ENCODE assay signal across 1 cellular context in genomic region chr3:101941253-101942039, GRCh38.
TF ChIP-seq lines count a peak whose summit lies in the region.

No MANE protein-coding gene starts in this region.

TF ChIP-seq in GM12878, 131 proteins besides CTCF, POLR2A, EP300 and RAD21 (continued from another document and continues in another):
- TF ChIP-seq ETV6 (conservative IDR thresholded peaks at IDR 0.05 in 1 of 2, IDR thresholded peaks at IDR 0.05 in 1 of 2; ENCODE audit: borderline replicate concordance in 1 of 2, low read depth in 1 of 2) = peak in 1 of 2 experiments; percentile 39; a peak in 1 of 4 replicates
- TF ChIP-seq ZNF24 (IDR thresholded peaks at IDR 0.05) = no peak
- TF ChIP-seq NKRF (conservative IDR thresholded peaks at IDR 0.05) = no peak
- no peak for TF ChIP-seq HDGF (IDR thresholded peaks at IDR 0.05)
- no peak for TF ChIP-seq RB1 (IDR thresholded peaks at IDR 0.05; ENCODE audit: borderline replicate concordance)
- no peak for TF ChIP-seq USF2 (IDR thresholded peaks at IDR 0.05; ENCODE audit: borderline replicate concordance, low read depth, low read length)
- no peak for TF ChIP-seq SUPT20H (IDR thresholded peaks at IDR 0.05; ENCODE audit: borderline replicate concordance, control insufficient read depth, low read depth, low read length)
- TF ChIP-seq PBX3 (IDR thresholded peaks at IDR 0.05; ENCODE audit: insufficient replicate concordance, low read depth, low read length) = no peak
- no peak for TF ChIP-seq TARDBP (IDR thresholded peaks at IDR 0.05; ENCODE audit: borderline replicate concordance)
- TF ChIP-seq BHLHE40 (IDR thresholded peaks at IDR 0.05; ENCODE audit: borderline replicate concordance in 1 of 2, low read depth in 2 of 2, low read length in 1 of 2) = no peak
- no peak for TF ChIP-seq CREB1 (IDR thresholded peaks at IDR 0.05; ENCODE audit: low read depth)
- TF ChIP-seq CEBPB (IDR thresholded peaks at IDR 0.05; ENCODE audit: borderline replicate concordance in 1 of 2, low read depth in 2 of 2, low read length in 2 of 2) = no peak
- no peak for TF ChIP-seq KDM1A (IDR thresholded peaks at IDR 0.05; ENCODE audit: borderline replicate concordance)
- no peak for TF ChIP-seq ELK1 (IDR thresholded peaks at IDR 0.05; ENCODE audit: low read depth, low read length)
- no peak for TF ChIP-seq TBL1XR1 (IDR thresholded peaks at IDR 0.05; ENCODE audit: low read depth, low read length)
- no peak for TF ChIP-seq HDAC2 (IDR thresholded peaks at IDR 0.05)
- no peak for TF ChIP-seq MLLT1 (IDR thresholded peaks at IDR 0.05)
- TF ChIP-seq PML (IDR thresholded peaks at IDR 0.05; ENCODE audit: low read length) = no peak
- TF ChIP-seq IRF4 (IDR thresholded peaks at IDR 0.05; ENCODE audit: low read depth, low read length) = no peak
- no peak for TF ChIP-seq PAX5 (IDR thresholded peaks at IDR 0.05; ENCODE audit: borderline replicate concordance, low read depth, low read length)
- no peak for TF ChIP-seq DPF2 (IDR thresholded peaks at IDR 0.05)
- no peak for TF ChIP-seq BCLAF1 (IDR thresholded peaks at IDR 0.05)
- 0 out of 2 replicates have a peak, but pooled peaks have one; percentile 30 for TF ChIP-seq ZBED1 (IDR thresholded peaks at IDR 0.05; ENCODE audit: borderline replicate concordance)
- TF ChIP-seq CBX5 (IDR thresholded peaks at IDR 0.05; ENCODE audit: low read depth) = no peak
- no peak for TF ChIP-seq YBX1 (IDR thresholded peaks at IDR 0.05)
- no peak for TF ChIP-seq POLR2AphosphoS2 (IDR thresholded peaks at IDR 0.05; ENCODE audit: low read depth, low read length)
- TF ChIP-seq SKIL (IDR thresholded peaks at IDR 0.05; ENCODE audit: low read depth, poor library complexity, severe bottlenecking) = no peak
- TF ChIP-seq STAT1 (conservative IDR thresholded peaks at IDR 0.05) = no peak
- no peak for TF ChIP-seq ZBTB11 (CRISPR knock-in tag; IDR thresholded peaks at IDR 0.05)
- no peak for TF ChIP-seq RCOR1 (conservative IDR thresholded peaks at IDR 0.05; ENCODE audit: low read depth, low read length)
- TF ChIP-seq HSF1 (IDR thresholded peaks at IDR 0.05; ENCODE audit: low read depth, low read length) = no peak
- TF ChIP-seq HDAC6 (IDR thresholded peaks at IDR 0.05; ENCODE audit: unreplicated experiment) = no peak
- no peak for TF ChIP-seq MYC (IDR thresholded peaks at IDR 0.05; ENCODE audit: insufficient read depth, insufficient read length, insufficient replicate concordance, low read length, severe bottlenecking)
- no peak for TF ChIP-seq IKZF1 (conservative IDR thresholded peaks at IDR 0.05)
- TF ChIP-seq NBN (IDR thresholded peaks at IDR 0.05) = no peak
- peak; percentile 83; the same call in 1 of the 2 replicates for TF ChIP-seq ZBTB40 (IDR thresholded peaks at IDR 0.05; ENCODE audit: borderline replicate concordance)
- TF ChIP-seq JUND (IDR thresholded peaks at IDR 0.05; ENCODE audit: low read depth, low read length) = no peak
- no peak for TF ChIP-seq NFYA (IDR thresholded peaks at IDR 0.05; ENCODE audit: borderline replicate concordance, low read depth, low read length)
- no peak for TF ChIP-seq MEF2A (IDR thresholded peaks at IDR 0.05; ENCODE audit: insufficient read depth, low read depth, low read length)
- peak; percentile 58; the same call in 1 of the 2 replicates for TF ChIP-seq FOXM1 (IDR thresholded peaks at IDR 0.05; ENCODE audit: low read depth, low read length)
